In the genomic region with DNA sequence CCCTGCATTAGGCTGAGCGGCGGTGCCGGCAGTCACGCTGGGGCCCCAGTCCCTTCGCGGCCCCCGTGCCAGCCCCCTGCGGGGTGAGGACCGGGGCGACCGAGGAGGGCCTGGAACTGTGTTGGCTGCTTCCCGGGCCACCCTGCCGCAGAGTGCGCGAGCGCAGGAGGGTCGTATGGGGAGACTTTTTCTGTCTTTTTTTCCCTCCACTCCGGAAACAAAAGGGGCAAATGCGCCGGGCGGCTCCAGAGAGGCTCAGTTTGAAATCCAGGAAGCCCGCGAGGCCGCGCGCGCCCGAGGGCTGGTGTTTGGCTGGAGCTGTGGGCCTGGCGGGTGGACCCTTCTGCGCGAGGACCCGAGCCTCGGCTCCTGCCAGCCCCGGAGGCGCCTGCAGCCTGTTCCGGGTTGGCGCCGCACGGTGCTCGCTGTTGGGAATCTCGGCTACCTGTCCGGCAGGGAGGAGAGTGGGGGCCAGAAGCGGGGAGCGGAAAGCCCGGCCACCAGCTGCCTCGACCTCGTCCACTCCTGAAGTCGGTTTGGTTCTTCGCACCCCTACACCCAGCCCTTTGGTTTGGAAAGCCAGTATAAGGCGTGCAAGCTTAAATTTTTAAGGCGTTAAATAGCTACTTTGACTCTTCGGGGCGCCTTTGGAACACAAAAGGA, we compare ENCODE assay signal across 8 cellular contexts. TPM values are rescaled to one million over a fixed set of nuclear protein-coding genes. Genes with fewer than 3 reads are reported as not detected.
DNase-seq lines count a peak whose midpoint lies in the region; ATAC-seq and TF ChIP-seq lines count a peak whose summit lies in the region.

No MANE protein-coding gene starts in this region.

- H3K4me3 ChIP-seq in esophagus (ENCODE audit: low read depth in 1 of 2, low read length in 2 of 2), result peak overlapping the region; percentile 88 to 90

- H3K4me1 ChIP-seq in esophagus (ENCODE audit: control insufficient read depth in 2 of 2, insufficient read depth in 2 of 2, low read length in 1 of 2), result peaks cover 10 to 34% of the 10 kb centered on the region in 2 donors

- H3K27ac ChIP-seq in esophagus (ENCODE audit: low read depth in 2 of 2, low read length in 1 of 2), result peak overlapping the region; percentile 84 to 91

- ATAC-seq in T-helper 17 cell (peak; percentile 16), GM18858 (IDR thresholded peaks at IDR 0.05; ENCODE audit: unreplicated experiment) (no peak)

- H3K9me3 ChIP-seq in T-helper 17 cell (ENCODE audit: control insufficient read depth, low read length, poor library complexity, severe bottlenecking) (no peaks in the 10 kb centered on the region), esophagus (ENCODE audit: control insufficient read depth in 2 of 2, insufficient read depth in 1 of 2, low read depth in 1 of 2, low read length in 1 of 2) (no peaks in the 10 kb centered on the region)

- H3K9me3 Mint-ChIP-seq in activated CD4-positive, alpha-beta T cell treated with anti-CD3 and anti-CD28 coated beads, Interleukin-2, amount 10 ng/mL, durations not matched to agents 24 days and 14 days, result no peaks in the 10 kb centered on the region
- H3K9me3 Mint-ChIP-seq in nephron progenitor cell, result no peaks in the 10 kb centered on the region

- H3K27me3 ChIP-seq in esophagus (ENCODE audit: control insufficient read depth in 1 of 2, insufficient read depth in 2 of 2, low read length in 2 of 2), result no peaks in the 10 kb centered on the region

- H3K4me1 Mint-ChIP-seq in activated CD4-positive, alpha-beta T cell treated with anti-CD3 and anti-CD28 coated beads, Interleukin-2, amount 10 ng/mL, durations not matched to agents 24 days and 14 days, result peaks cover 53% of the 10 kb centered on the region
- H3K4me1 Mint-ChIP-seq in T-helper 17 cell, result peaks cover 57% of the 10 kb centered on the region
- peaks cover 84% of the 10 kb centered on the region for H3K4me1 Mint-ChIP-seq in nephron progenitor cell

- no peaks in the 10 kb centered on the region for H3K36me3 ChIP-seq in esophagus (ENCODE audit: control insufficient read depth in 2 of 2, insufficient read depth in 2 of 2, low read length in 1 of 2)

- whole genome bisulfite sequencing in esophagus, 2 donors, result 1 to 3% methylated on average over 53 of the region's 53 CpGs

- DNase-seq in activated CD4-positive, alpha-beta T cell treated with anti-CD3 and anti-CD28 coated beads, Interleukin-2, amount 10 ng/mL, durations not matched to agents 24 days and 14 days, result peak; percentile 78
- no peak for DNase-seq in activated CD4-positive, alpha-beta T cell treated with anti-CD3 and anti-CD28 coated beads for 4 hours
- DNase-seq in T-helper 17 cell (no peak), nephron progenitor cell (peak; percentile 51), DMS153 treated with DMSO at 0.1 percent for 48 hours (lab: John Stamatoyannopoulos, UW; ENCODE audit: unreplicated experiment) (no peak), KG1 (lab: John Stamatoyannopoulos, UW) (no peak)

- peaks cover 2% of the 10 kb centered on the region for H3K36me3 Mint-ChIP-seq in activated CD4-positive, alpha-beta T cell treated with anti-CD3 and anti-CD28 coated beads, Interleukin-2, amount 10 ng/mL, durations not matched to agents 24 days and 14 days (ENCODE audit: low read depth)
- H3K36me3 Mint-ChIP-seq in T-helper 17 cell (ENCODE audit: low read depth), result peaks cover 2% of the 10 kb centered on the region
- peaks cover 11% of the 10 kb centered on the region for H3K36me3 Mint-ChIP-seq in nephron progenitor cell (ENCODE audit: low read depth)

- intact Hi-C loops in activated CD4-positive, alpha-beta T cell treated with anti-CD3 and anti-CD28 coated beads, Interleukin-2, amount 10 ng/mL, durations not matched to agents 24 days and 14 days (cut with micrococcal nuclease), result loop anchor here (5.0 kb wide), 1 partner anchor 163 kb away; a partner anchor contains a TSS

- peak overlapping the region; percentile 73 for H3K4me3 Mint-ChIP-seq in activated CD4-positive, alpha-beta T cell treated with anti-CD3 and anti-CD28 coated beads, Interleukin-2, amount 10 ng/mL, durations not matched to agents 24 days and 14 days
- H3K4me3 Mint-ChIP-seq in T-helper 17 cell (peak overlapping the region; percentile 92), nephron progenitor cell (peak overlapping the region; percentile 88)

- H3K27me3 Mint-ChIP-seq in activated CD4-positive, alpha-beta T cell treated with anti-CD3 and anti-CD28 coated beads, Interleukin-2, amount 10 ng/mL, durations not matched to agents 24 days and 14 days, result peaks cover 55% of the 10 kb centered on the region
- no peaks in the 10 kb centered on the region for H3K27me3 Mint-ChIP-seq in T-helper 17 cell
- H3K27me3 Mint-ChIP-seq in nephron progenitor cell (ENCODE audit: low read depth, poor library complexity), result peaks cover 10% of the 10 kb centered on the region

- H3K27ac Mint-ChIP-seq in activated CD4-positive, alpha-beta T cell treated with anti-CD3 and anti-CD28 coated beads, Interleukin-2, amount 10 ng/mL, durations not matched to agents 24 days and 14 days, result peak overlapping the region; percentile 13
- peak overlapping the region; percentile 98 for H3K27ac Mint-ChIP-seq in T-helper 17 cell
- peak overlapping the region; percentile 87 for H3K27ac Mint-ChIP-seq in nephron progenitor cell

- TF ChIP-seq CTCF in nephron progenitor cell (IDR thresholded peaks at IDR 0.05), result no peak

RNA-seq across cellular contexts. Expression of a gene that starts 0.7 kb away (rescaled TPM):
- total RNA-seq in activated CD4-positive, alpha-beta T cell treated with anti-CD3 and anti-CD28 coated beads, Interleukin-2, amount 10 ng/mL, durations not matched to agents 24 days and 14 days, result 3.0 and 3.1 TPM in 2 replicates
- 10 to 100 TPM; 61.4 to 65.5 TPM for total RNA-seq in T-helper 17 cell
- 10 to 100 TPM; 23.1 to 27.1 TPM for polyA plus RNA-seq in esophagus

Comparison
In these comparisons a context has a peak if more than half of its experiments do, and no peak if none do; other contexts are left out.
1. DNase-seq: peak in activated CD4-positive, alpha-beta T cell treated with anti-CD3 and anti-CD28 coated beads, Interleukin-2, amount 10 ng/mL, durations not matched to agents 24 days and 14 days (single experiment) and nephron progenitor cell (single experiment); none in activated CD4-positive, alpha-beta T cell treated with anti-CD3 and anti-CD28 coated beads for 4 hours (0 of 2), T-helper 17 cell (0 of 3), DMS153 treated with DMSO at 0.1 percent for 48 hours (single experiment) and KG1 (single experiment).
2. H3K27ac Mint-ChIP-seq: peak in every context shown above with its lines; median percentile 98 in T-helper 17 cell; 87 in nephron progenitor cell; 13 in activated CD4-positive, alpha-beta T cell treated with anti-CD3 and anti-CD28 coated beads, Interleukin-2, amount 10 ng/mL, durations not matched to agents 24 days and 14 days.
3. RNA of a gene that starts 0.7 kb away (total RNA-seq): 61.4 to 65.5 TPM in T-helper 17 cell; 3.0 to 3.1 TPM in activated CD4-positive, alpha-beta T cell treated with anti-CD3 and anti-CD28 coated beads, Interleukin-2, amount 10 ng/mL, durations not matched to agents 24 days and 14 days; every median in the first group is over 10 times any median in the second.
4. Peak in every context shown above with its lines, with median percentiles within 50 percentile points of each other: H3K4me3 Mint-ChIP-seq.